Comparison of ENCODE assay signal across 33 cellular contexts in the genomic region with DNA sequence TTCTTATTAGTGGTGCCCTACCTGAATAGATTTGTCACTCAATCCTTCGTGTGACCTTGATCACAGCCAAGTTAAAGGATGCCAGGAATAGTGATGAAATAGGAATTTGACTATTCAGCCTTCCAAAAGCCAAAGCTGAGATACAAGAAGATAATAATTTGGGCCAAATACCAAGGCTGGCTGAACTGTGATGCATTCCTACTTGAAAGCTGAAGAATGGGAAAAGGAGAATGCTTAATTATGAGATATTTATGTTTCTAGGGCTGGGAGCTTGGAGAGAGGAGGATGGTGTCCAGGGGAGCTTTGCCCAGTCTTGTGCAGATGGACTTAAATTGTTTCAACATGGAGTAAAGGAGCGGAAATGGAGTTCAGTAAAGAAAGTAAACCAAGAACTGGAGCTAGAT. TPM values are rescaled to one million over a fixed set of nuclear protein-coding genes. Genes with fewer than 3 reads are reported as not detected.
DNase-seq lines count a peak whose midpoint lies in the region; ATAC-seq and TF ChIP-seq lines count a peak whose summit lies in the region.
"Had no signal": no experiment of that assay in that cellular context is flagged by ENCODE, and none has a peak within 500 bp of the region (broad histone marks: within the 10 kb centered on the region; RNA-seq: fewer than 3 reads in every experiment).

No MANE protein-coding gene starts in this region.

- no peaks in the 10 kb centered on the region for H3K9me2 ChIP-seq in GM23248 (ENCODE audit: insufficient read depth)

- H3K9me3 ChIP-seq in GM23248 (ENCODE audit: low read depth): no peaks in the 10 kb centered on the region
- no peaks in the 10 kb centered on the region for H3K9me3 ChIP-seq in breast epithelium
- H3K9me3 ChIP-seq in right lobe of liver: no peaks in the 10 kb centered on the region
- no peaks in the 10 kb centered on the region for H3K9me3 ChIP-seq in subcutaneous abdominal adipose tissue (ENCODE audit: control insufficient read depth in 5 of 5, low read length in 5 of 5)
- H3K9me3 ChIP-seq: colonic mucosa, tibial nerve had no signal

- TF ChIP-seq POLR2A in breast epithelium (IDR thresholded peaks at IDR 0.05): no peak
- no peak for TF ChIP-seq POLR2A in right lobe of liver (IDR thresholded peaks at IDR 0.05)

- H3K27ac ChIP-seq in GM23248 (peak overlapping the region; percentile 54), breast epithelium (peak overlapping the region; percentile 64 to 83), right lobe of liver (peak overlapping the region in 1 of 3 donors; percentile 64), subcutaneous abdominal adipose tissue (ENCODE audit: low read depth, low read length) (peak overlapping the region; percentile 31)
- H3K27ac ChIP-seq: C4-2B, colonic mucosa, tibial nerve had no signal

- peak overlapping the region; percentile 19 for H3K4me2 ChIP-seq in GM23248 (ENCODE audit: unreplicated experiment)
- H3K4me2 ChIP-seq: smooth muscle cell had no signal

- DNase-seq in GM23248: peak; percentile 63
- no peak for DNase-seq in breast epithelium (ENCODE audit: low spot score in 2 of 2)
- DNase-seq in right lobe of liver: no peak
- DNase-seq in NCI-H2227 treated with DMSO at 0.1 percent for 48 hours (lab: John Stamatoyannopoulos, UW): no peak
- no peak for DNase-seq in SHP77 (lab: John Stamatoyannopoulos, UW)
- DNase-seq: ACHN; activated CD4-positive, alpha-beta T cell treated with anti-CD3 and anti-CD28 coated beads, Interleukin-2, amount 10 ng/mL, durations not matched to agents 7 days and 5 days; activated naive CD8-positive, alpha-beta T cell treated with anti-CD3 and anti-CD28 coated beads, Interleukin-2, amount 50 U/mL, for 24 hours; activated T-cell treated with anti-CD3 and anti-CD28 coated beads, Interleukin-2, amount 50 U/mL, for 24 hours; colonic mucosa; DMS79; effector memory CD4-positive, alpha-beta T cell; GF-D8; left colon; midbrain; naive thymus-derived CD8-positive, alpha-beta T cell; NCI-H2029 treated with DMSO at 0.1 percent for 48 hours; NCI-H526 treated with DMSO at 0.1 percent for 48 hours; nucleus accumbens; SHP77 treated with DMSO at 0.1 percent for 48 hours; stimulated activated CD4-positive, alpha-beta T cell treated with anti-CD3 and anti-CD28 coated beads, Interleukin-2, amount 100 ng/mL, for 24 hours; T1000 had no signal

- TF ChIP-seq CTCF in breast epithelium (IDR thresholded peaks at IDR 0.05) (no peak), right lobe of liver (IDR thresholded peaks at IDR 0.05) (no peak)

- H3K4me3 ChIP-seq in GM23248 (no peak overlapping the region), breast epithelium (no peak overlapping the region), right lobe of liver (no peak overlapping the region), subcutaneous abdominal adipose tissue (ENCODE audit: low read depth in 1 of 5, low read length in 5 of 5) (no peak overlapping the region)
- H3K4me3 ChIP-seq: colonic mucosa, smooth muscle cell, tibial nerve had no signal

- H3K4me1 ChIP-seq in GM23248 (ENCODE audit: insufficient read depth): peaks cover 33% of the 10 kb centered on the region
- peaks cover 0 to 17% of the 10 kb centered on the region in 2 donors for H3K4me1 ChIP-seq in breast epithelium
- H3K4me1 ChIP-seq in right lobe of liver: peaks cover 0 to 74% (median 30%) of the 10 kb centered on the region in 4 donors
- peaks cover 9 to 49% (median 43%) of the 10 kb centered on the region in 5 donors for H3K4me1 ChIP-seq in subcutaneous abdominal adipose tissue (ENCODE audit: control insufficient read depth in 5 of 5, insufficient read depth in 5 of 5, low read length in 5 of 5)
- H3K4me1 ChIP-seq: colonic mucosa had no signal

- in situ Hi-C loops in GM23248 (cut with MboI): no loop called here

- intact Hi-C loops in breast epithelium (cut with DNase I; ENCODE audit: low total_unique reads): no loop called here
- intact Hi-C loops in right lobe of liver (cut with DNase I): no loop called here

- ATAC-seq in right lobe of liver (peak in 3 of 4 donors; percentile 20 to 44 (median 23)), GM19351 (IDR thresholded peaks at IDR 0.05; ENCODE audit: unreplicated experiment) (no peak)
- ATAC-seq: activated naive CD8-positive, alpha-beta T cell treated with anti-CD3 and anti-CD28 coated beads, Interleukin-2, amount 50 U/mL, for 24 hours; left colon; naive thymus-derived CD8-positive, alpha-beta T cell; Panc1; WTC11 had no signal

- no peaks in the 10 kb centered on the region for H3K27me3 ChIP-seq in GM23248 (replicated peaks; ENCODE audit: insufficient read depth)
- no peaks in the 10 kb centered on the region for H3K27me3 ChIP-seq in breast epithelium
- no peaks in the 10 kb centered on the region for H3K27me3 ChIP-seq in right lobe of liver
- H3K27me3 ChIP-seq in subcutaneous abdominal adipose tissue (ENCODE audit: control insufficient read depth in 5 of 5, insufficient read depth in 4 of 5, low read length in 5 of 5): no peaks in the 10 kb centered on the region
- H3K27me3 ChIP-seq: colonic mucosa, tibial nerve had no signal

- no peaks in the 10 kb centered on the region for H4K20me1 ChIP-seq in GM23248 (ENCODE audit: insufficient read depth)

- H3K36me3 ChIP-seq in GM23248 (ENCODE audit: low read depth) (no peaks in the 10 kb centered on the region), breast epithelium (no peaks in the 10 kb centered on the region), right lobe of liver (no peaks in the 10 kb centered on the region), subcutaneous abdominal adipose tissue (ENCODE audit: control insufficient read depth in 5 of 5, insufficient read depth in 5 of 5, low read length in 5 of 5) (no peaks in the 10 kb centered on the region)
- H3K36me3 ChIP-seq: colonic mucosa, tibial nerve had no signal

- peak overlapping the region; percentile 43; the same call in 1 of the 2 replicates for H2AFZ ChIP-seq in GM23248

- H3K79me2 ChIP-seq in GM23248 (ENCODE audit: insufficient read depth): no peaks in the 10 kb centered on the region

- WGBS in GM23248 (ENCODE audit: low coverage in 1 of 2, low lambda C conversion rate in 2 of 2, missing lambda C conversion rate in 2 of 2), 2 experiments: 31 to 35% methylated on average over 2 of the region's 2 CpGs
- WGBS in right lobe of liver (ENCODE audit: insufficient coverage, low coverage, low lambda C conversion rate, missing lambda C conversion rate): 52% methylated on average over 2 of the region's 2 CpGs

- H3F3A ChIP-seq in GM23248 (ENCODE audit: insufficient read depth): peaks cover 33% of the 10 kb centered on the region

- H3K9ac ChIP-seq in GM23248 (no peak overlapping the region), subcutaneous abdominal adipose tissue (ENCODE audit: low read length in 5 of 5) (no peak overlapping the region)

RNA-seq across cellular contexts. Expression of gene RNASE7, which starts 5.2 kb away (rescaled TPM):
- total RNA-seq in GM23248 (2014; rRNA removed; shearing (Covaris generic)): not detected in 2 replicates
- polyA plus RNA-seq in GM23248 (2016; fragmentation: Nextera tagmentation; extraction: Ambion mirVana): not detected in 2 replicates
- total RNA-seq in breast epithelium (1 to 10 TPM in 2 of 3 donors, not detected in 1; 1.6 to 3.1 TPM), right lobe of liver (under 1 TPM in 3 of 6 experiments, not detected in 3; 0.18 to 0.31 (median 0.22) TPM)
- total RNA-seq: activated CD4-positive, alpha-beta T cell treated with anti-CD3 and anti-CD28 coated beads, Interleukin-2, amount 10 ng/mL, durations not matched to agents 7 days and 5 days; frontal cortex; M059J; naive thymus-derived CD8-positive, alpha-beta T cell; renal cortical epithelial cell; tibial nerve; WTC11 had no signal
- polyA plus RNA-seq: naive thymus-derived CD8-positive, alpha-beta T cell had no signal

RNA-seq across cellular contexts. Expression of gene RNASE8, which starts 10.2 kb away (rescaled TPM):
- not detected in 2 replicates for total RNA-seq in GM23248 (2014; rRNA removed; shearing (Covaris generic))
- not detected in 2 replicates for polyA plus RNA-seq in GM23248 (2016; fragmentation: Nextera tagmentation; extraction: Ambion mirVana)
- total RNA-seq in breast epithelium: not detected
- not detected for total RNA-seq in right lobe of liver
- total RNA-seq: activated CD4-positive, alpha-beta T cell treated with anti-CD3 and anti-CD28 coated beads, Interleukin-2, amount 10 ng/mL, durations not matched to agents 7 days and 5 days; colonic mucosa; frontal cortex; left colon; M059J; naive thymus-derived CD8-positive, alpha-beta T cell; renal cortical epithelial cell; smooth muscle cell; tibial nerve; WTC11 had no signal
- polyA plus RNA-seq: esophagus; naive thymus-derived CD8-positive, alpha-beta T cell; smooth muscle cell had no signal

RNA-seq across cellular contexts. Expression of gene RNASE13, which starts 12.8 kb away (rescaled TPM):
- total RNA-seq in GM23248 (2014; rRNA removed; shearing (Covaris generic)): not detected in 2 replicates
- not detected in 2 replicates for polyA plus RNA-seq in GM23248 (2016; fragmentation: Nextera tagmentation; extraction: Ambion mirVana)
- total RNA-seq in breast epithelium: not detected
- total RNA-seq in right lobe of liver: not detected
- total RNA-seq: activated CD4-positive, alpha-beta T cell treated with anti-CD3 and anti-CD28 coated beads, Interleukin-2, amount 10 ng/mL, durations not matched to agents 7 days and 5 days; colonic mucosa; frontal cortex; left colon; M059J; naive thymus-derived CD8-positive, alpha-beta T cell; renal cortical epithelial cell; smooth muscle cell; tibial nerve; WTC11 had no signal
- polyA plus RNA-seq: esophagus; naive thymus-derived CD8-positive, alpha-beta T cell had no signal

RNA-seq across cellular contexts. Expression of gene TPPP2, which starts 17.4 kb away (rescaled TPM):
- not detected in 2 replicates for total RNA-seq in GM23248 (2014; rRNA removed; shearing (Covaris generic))
- polyA plus RNA-seq in GM23248 (2016; fragmentation: Nextera tagmentation; extraction: Ambion mirVana): not detected in 2 replicates
- total RNA-seq in breast epithelium (under 1 TPM in 1 of 3 donors, not detected in 2; 0.15 TPM), right lobe of liver (1 to 10 TPM in 3 of 6 experiments, under 1 TPM in 3; 0.24 to 3.4 (median 1.6) TPM)
- total RNA-seq: activated CD4-positive, alpha-beta T cell treated with anti-CD3 and anti-CD28 coated beads, Interleukin-2, amount 10 ng/mL, durations not matched to agents 7 days and 5 days; frontal cortex; M059J; naive thymus-derived CD8-positive, alpha-beta T cell; renal cortical epithelial cell; smooth muscle cell; tibial nerve had no signal
- polyA plus RNA-seq: naive thymus-derived CD8-positive, alpha-beta T cell had no signal

RNA-seq across cellular contexts. Expression of gene NDRG2, which starts 22.5 kb away (rescaled TPM):
- total RNA-seq in GM23248 (2014; rRNA removed; shearing (Covaris generic)): 2.8 TPM in 1 of 2 replicates, not detected in the other
- polyA plus RNA-seq in GM23248 (2016; fragmentation: Nextera tagmentation; extraction: Ambion mirVana): 0.28 and 0.85 TPM in 2 replicates
- total RNA-seq in breast epithelium (100 to 1,000 TPM; 251 to 693 (median 258) TPM), right lobe of liver (100 to 1,000 TPM in 5 of 6 experiments, 10 to 100 TPM in 1; 92.2 to 255 (median 192) TPM)
